In the genomic region with DNA sequence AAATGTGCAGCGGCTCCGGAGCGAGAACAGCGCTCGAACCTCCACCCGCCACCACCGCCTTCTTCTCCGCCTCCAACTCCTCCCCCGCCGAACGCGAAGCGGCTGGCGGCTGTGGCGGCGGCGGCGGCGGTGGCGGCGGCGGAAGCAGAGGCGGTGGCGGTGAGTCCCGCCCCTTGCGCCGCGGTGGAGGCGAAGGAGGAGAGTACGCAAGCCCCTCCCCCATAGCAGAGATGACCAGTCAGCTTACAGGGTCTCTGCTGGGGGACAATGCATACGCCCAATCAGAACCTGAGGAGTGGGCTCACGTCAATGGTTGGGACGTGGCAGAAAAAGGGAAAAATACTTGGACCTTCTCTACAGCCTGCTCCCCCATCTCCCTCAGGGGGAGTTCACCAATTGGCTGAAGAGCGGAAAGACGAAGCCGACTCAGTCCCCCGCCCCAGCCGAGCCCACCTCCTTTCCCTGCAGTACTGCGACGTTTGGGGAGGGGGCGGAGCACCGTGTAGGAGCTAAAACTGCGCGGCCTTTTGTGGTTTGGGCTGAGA, we compare ENCODE assay signal across 2 cellular contexts.
TF ChIP-seq lines count a peak whose summit lies in the region.

A gene with protein sequence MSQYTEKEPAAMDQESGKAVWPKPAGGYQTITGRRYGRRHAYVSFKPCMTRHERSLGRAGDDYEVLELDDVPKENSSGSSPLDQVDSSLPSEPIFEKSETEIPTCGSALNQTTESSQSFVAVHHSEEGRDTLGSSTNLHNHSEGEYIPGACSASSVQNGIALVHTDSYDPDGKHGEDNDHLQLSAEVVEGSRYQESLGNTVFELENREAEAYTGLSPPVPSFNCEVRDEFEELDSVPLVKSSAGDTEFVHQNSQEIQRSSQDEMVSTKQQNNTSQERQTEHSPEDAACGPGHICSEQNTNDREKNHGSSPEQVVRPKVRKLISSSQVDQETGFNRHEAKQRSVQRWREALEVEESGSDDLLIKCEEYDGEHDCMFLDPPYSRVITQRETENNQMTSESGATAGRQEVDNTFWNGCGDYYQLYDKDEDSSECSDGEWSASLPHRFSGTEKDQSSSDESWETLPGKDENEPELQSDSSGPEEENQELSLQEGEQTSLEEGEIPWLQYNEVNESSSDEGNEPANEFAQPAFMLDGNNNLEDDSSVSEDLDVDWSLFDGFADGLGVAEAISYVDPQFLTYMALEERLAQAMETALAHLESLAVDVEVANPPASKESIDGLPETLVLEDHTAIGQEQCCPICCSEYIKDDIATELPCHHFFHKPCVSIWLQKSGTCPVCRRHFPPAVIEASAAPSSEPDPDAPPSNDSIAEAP (minus strand): TSS at position 131 of the 545 bp plus-strand sequence. CDS start 26,541 bp downstream, outside the sequence.

TF ChIP-seq in HCT116, 20 proteins besides CTCF, POLR2A, EP300 and RAD21 (continued from another document):
- TF ChIP-seq EGR1 (IDR thresholded peaks at IDR 0.05; ENCODE audit: low read depth) (peak; percentile 87), CEBPB (IDR thresholded peaks at IDR 0.05; ENCODE audit: low read depth) (no peak)
- TF ChIP-seq, protein P1, sequence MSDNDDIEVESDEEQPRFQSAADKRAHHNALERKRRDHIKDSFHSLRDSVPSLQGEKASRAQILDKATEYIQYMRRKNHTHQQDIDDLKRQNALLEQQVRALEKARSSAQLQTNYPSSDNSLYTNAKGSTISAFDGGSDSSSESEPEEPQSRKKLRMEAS (IDR thresholded peaks at IDR 0.05) = peak; percentile 39

TF ChIP-seq in neural cell, 6 proteins besides CTCF, POLR2A, EP300 and RAD21 (continued from another document):
- TF ChIP-seq, protein P2, sequence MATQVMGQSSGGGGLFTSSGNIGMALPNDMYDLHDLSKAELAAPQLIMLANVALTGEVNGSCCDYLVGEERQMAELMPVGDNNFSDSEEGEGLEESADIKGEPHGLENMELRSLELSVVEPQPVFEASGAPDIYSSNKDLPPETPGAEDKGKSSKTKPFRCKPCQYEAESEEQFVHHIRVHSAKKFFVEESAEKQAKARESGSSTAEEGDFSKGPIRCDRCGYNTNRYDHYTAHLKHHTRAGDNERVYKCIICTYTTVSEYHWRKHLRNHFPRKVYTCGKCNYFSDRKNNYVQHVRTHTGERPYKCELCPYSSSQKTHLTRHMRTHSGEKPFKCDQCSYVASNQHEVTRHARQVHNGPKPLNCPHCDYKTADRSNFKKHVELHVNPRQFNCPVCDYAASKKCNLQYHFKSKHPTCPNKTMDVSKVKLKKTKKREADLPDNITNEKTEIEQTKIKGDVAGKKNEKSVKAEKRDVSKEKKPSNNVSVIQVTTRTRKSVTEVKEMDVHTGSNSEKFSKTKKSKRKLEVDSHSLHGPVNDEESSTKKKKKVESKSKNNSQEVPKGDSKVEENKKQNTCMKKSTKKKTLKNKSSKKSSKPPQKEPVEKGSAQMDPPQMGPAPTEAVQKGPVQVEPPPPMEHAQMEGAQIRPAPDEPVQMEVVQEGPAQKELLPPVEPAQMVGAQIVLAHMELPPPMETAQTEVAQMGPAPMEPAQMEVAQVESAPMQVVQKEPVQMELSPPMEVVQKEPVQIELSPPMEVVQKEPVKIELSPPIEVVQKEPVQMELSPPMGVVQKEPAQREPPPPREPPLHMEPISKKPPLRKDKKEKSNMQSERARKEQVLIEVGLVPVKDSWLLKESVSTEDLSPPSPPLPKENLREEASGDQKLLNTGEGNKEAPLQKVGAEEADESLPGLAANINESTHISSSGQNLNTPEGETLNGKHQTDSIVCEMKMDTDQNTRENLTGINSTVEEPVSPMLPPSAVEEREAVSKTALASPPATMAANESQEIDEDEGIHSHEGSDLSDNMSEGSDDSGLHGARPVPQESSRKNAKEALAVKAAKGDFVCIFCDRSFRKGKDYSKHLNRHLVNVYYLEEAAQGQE (IDR thresholded peaks at IDR 0.05; ENCODE audit: borderline replicate concordance) = peak; percentile 29
- peak; percentile 19 for TF ChIP-seq MXI1 (conservative IDR thresholded peaks at IDR 0.05; ENCODE audit: poor library complexity, severe bottlenecking)
- TF ChIP-seq SMC3 (conservative IDR thresholded peaks at IDR 0.05; ENCODE audit: poor library complexity) = no peak
- peak; percentile 86 for TF ChIP-seq POLR2AphosphoS5 (IDR thresholded peaks at IDR 0.05)
- TF ChIP-seq TAF1 (IDR thresholded peaks at IDR 0.05; ENCODE audit: low read depth) = peak; percentile 52
